9 cellular contexts compared by ENCODE assay signal in the genomic region with DNA sequence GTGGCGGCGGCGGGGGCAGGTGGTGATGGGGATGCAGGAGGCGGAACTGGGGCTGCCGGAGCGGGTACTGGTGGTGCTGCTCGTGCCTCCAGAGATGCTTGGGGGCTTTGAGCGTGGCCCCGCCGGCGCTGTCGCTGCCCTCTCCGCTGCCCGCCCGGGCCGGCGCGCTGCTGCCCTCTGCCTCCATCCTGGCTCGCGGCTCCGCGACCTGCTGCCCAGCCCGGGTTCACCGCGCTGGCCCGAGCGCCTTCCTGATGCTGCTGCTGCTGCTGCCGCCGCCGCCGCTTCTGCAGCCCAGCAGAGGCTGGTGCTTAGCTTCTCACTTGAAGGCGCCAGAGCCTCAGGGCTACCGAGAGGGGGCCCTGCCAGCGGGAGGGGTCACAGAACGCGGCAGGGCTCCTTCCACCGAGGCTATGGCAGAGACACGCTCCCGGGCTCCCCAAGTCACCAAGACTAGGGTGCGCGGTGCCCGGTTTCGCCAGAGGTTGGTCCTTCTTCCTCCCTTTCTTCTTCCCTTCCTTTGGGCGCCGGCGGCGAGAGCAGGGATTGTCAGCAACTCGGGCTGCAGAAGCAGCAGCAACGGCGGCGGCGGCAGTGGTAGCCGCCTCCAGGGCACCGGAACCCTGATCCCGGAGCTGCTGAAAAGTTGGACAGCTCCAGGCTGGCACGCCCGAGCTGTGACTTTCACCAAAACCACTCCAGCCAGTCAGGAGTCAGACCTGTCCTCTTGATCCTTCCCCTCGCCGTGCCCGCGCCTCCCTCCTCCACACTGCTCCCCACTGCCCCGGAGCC. TPM values are rescaled to one million over a fixed set of nuclear protein-coding genes. Genes with fewer than 3 reads are reported as not detected.
DNase-seq lines count a peak whose midpoint lies in the region; ATAC-seq and TF ChIP-seq lines count a peak whose summit lies in the region.
"Had no signal": no experiment of that assay in that cellular context is flagged by ENCODE, and none has a peak within 500 bp of the region (broad histone marks: within the 10 kb centered on the region; RNA-seq: fewer than 3 reads in every experiment).

PDE4D (minus strand) TSS at position 291 of the 792 bp plus-strand sequence.

- H3K4me1 ChIP-seq in right lobe of liver (peaks cover 0 to 4% (median 0%) of the 10 kb centered on the region in 4 donors), subcutaneous abdominal adipose tissue (ENCODE audit: control insufficient read depth in 5 of 5, insufficient read depth in 5 of 5, low read length in 5 of 5) (peaks cover 0 to 13% (median 9%) of the 10 kb centered on the region in 5 donors)

- no peak for TF ChIP-seq POLR2A in right lobe of liver (IDR thresholded peaks at IDR 0.05)

- intact Hi-C loops in dorsolateral prefrontal cortex (cut with DNase I): no loop called here
- intact Hi-C loops in right lobe of liver (cut with DNase I): no loop called here

- peak; percentile 68 to 94 (median 82) for ATAC-seq in right lobe of liver

- peak; percentile 39 for DNase-seq in GM04504 (ENCODE audit: low read depth)
- peak in 8 of 10 donors; percentile 18 to 64 (median 43) for DNase-seq in dorsolateral prefrontal cortex
- DNase-seq in right lobe of liver: peak; percentile 48 to 75 (median 54)
- no peak for DNase-seq in DMS53 treated with DMSO at 0.1 percent for 48 hours (lab: John Stamatoyannopoulos, UW; ENCODE audit: unreplicated experiment)
- no peak for DNase-seq in 8988T

- 3% methylated on average over 6 of the region's 62 CpGs for WGBS in right lobe of liver (ENCODE audit: insufficient coverage, low coverage, low lambda C conversion rate, missing lambda C conversion rate)

- H3K9ac ChIP-seq in subcutaneous abdominal adipose tissue (ENCODE audit: low read length in 5 of 5): no peak within 1 kb of the TSS

- peak; percentile 5; the same call in 1 of the 2 replicates for TF ChIP-seq CTCF in 22Rv1 (IDR thresholded peaks at IDR 0.05)
- TF ChIP-seq CTCF in dorsolateral prefrontal cortex (IDR thresholded peaks at IDR 0.05 in 54 of 56, conservative IDR thresholded peaks at IDR 0.05 in 2 of 56; ENCODE audit: low read depth in 1 of 56, partially characterized antibody in 56 of 56): peak in 3 of 56 donors; percentile 11 to 15 (median 13)
- TF ChIP-seq CTCF in right lobe of liver (IDR thresholded peaks at IDR 0.05): no peak

- H3K27ac ChIP-seq in 22Rv1 (peak within 1 kb of the TSS; percentile 86), dorsolateral prefrontal cortex (peak within 1 kb of the TSS in 37 of 59 donors; percentile 26 to 78 (median 62)), right lobe of liver (no peak within 1 kb of the TSS), subcutaneous abdominal adipose tissue (ENCODE audit: low read depth, low read length) (no peak within 1 kb of the TSS)
- H3K27ac ChIP-seq: neutrophil had no signal

- H3K4me3 ChIP-seq in dorsolateral prefrontal cortex (peak within 1 kb of the TSS; percentile 37 to 78 (median 63)), right lobe of liver (no peak within 1 kb of the TSS), subcutaneous abdominal adipose tissue (ENCODE audit: low read depth in 1 of 5, low read length in 5 of 5) (peak within 1 kb of the TSS in 3 of 5 donors; percentile 8 to 53 (median 13))

- H3K36me3 ChIP-seq in right lobe of liver (no peaks in the 10 kb centered on the region), subcutaneous abdominal adipose tissue (ENCODE audit: control insufficient read depth in 5 of 5, insufficient read depth in 5 of 5, low read length in 5 of 5) (no peaks in the 10 kb centered on the region)
- H3K36me3 ChIP-seq: neutrophil had no signal

- H3K9me3 ChIP-seq in right lobe of liver: no peaks in the 10 kb centered on the region
- H3K9me3 ChIP-seq in subcutaneous abdominal adipose tissue (ENCODE audit: control insufficient read depth in 5 of 5, low read length in 5 of 5): no peaks in the 10 kb centered on the region
- H3K9me3 ChIP-seq: neutrophil had no signal

- H3K27me3 ChIP-seq in dorsolateral prefrontal cortex (peaks cover 0 to 34% (median 0%) of the 10 kb centered on the region in 45 donors), right lobe of liver (peaks cover 4 to 9% of the 10 kb centered on the region in 2 donors), subcutaneous abdominal adipose tissue (ENCODE audit: control insufficient read depth in 5 of 5, insufficient read depth in 4 of 5, low read length in 5 of 5) (peaks cover 16 to 28% (median 20%) of the 10 kb centered on the region in 5 donors)

TF ChIP-seq in PFSK-1, 5 proteins besides CTCF, POLR2A, EP300 and RAD21:
- TF ChIP-seq FOXP2 (optimal IDR thresholded peaks at IDR 0.05; ENCODE audit: borderline replicate concordance, extremely low read depth, extremely low read length, insufficient read depth) (no peak), REST (IDR thresholded peaks at IDR 0.05; ENCODE audit: insufficient read depth in 1 of 2, low read depth in 2 of 2, low read length in 2 of 2) (peak; percentile 93 to 95)

RNA-seq across cellular contexts. Expression of gene PDE4D, which starts in this region (rescaled TPM):
- polyA plus RNA-seq in PFSK-1 (2012; ENCODE audit: insufficient read length, low read depth): 30.0 TPM
- 100 to 1,000 TPM in 76 of 120 experiments, 10 to 100 TPM in 44; 49.1 to 232 (median 107) TPM for total RNA-seq in dorsolateral prefrontal cortex
- 10 to 100 TPM in 1 of 6 experiments, 1 to 10 TPM in 5; 1.6 to 10.3 (median 5.6) TPM for total RNA-seq in right lobe of liver

Comparison
In these comparisons a context has a peak if more than half of its experiments do, and no peak if none do; other contexts are left out.
1. RNA of gene PDE4D (total RNA-seq): 49.1 to 232 TPM in dorsolateral prefrontal cortex; 1.6 to 10.3 TPM in right lobe of liver; every median in the first group is over 4 times any median in the second.
2. H3K27ac ChIP-seq: peak in 22Rv1 (single experiment) and dorsolateral prefrontal cortex (37 of 59); none in right lobe of liver (0 of 3) and subcutaneous abdominal adipose tissue (single experiment).
3. DNase-seq: peak in GM04504 (single experiment), dorsolateral prefrontal cortex (8 of 10) and right lobe of liver (3 of 3); none in DMS53 treated with DMSO at 0.1 percent for 48 hours (single experiment) and 8988T (single experiment).
4. H3K4me3 ChIP-seq: peak in dorsolateral prefrontal cortex (59 of 59) and subcutaneous abdominal adipose tissue (3 of 5); none in right lobe of liver (0 of 3).